ENCODE assay signal across 1 cellular context in genomic region chr15:60419752-60420151, GRCh38.
TF ChIP-seq lines count a peak whose summit lies in the region.

No MANE protein-coding gene starts in this region.

TF ChIP-seq in IMR-90, 13 proteins besides CTCF, POLR2A, EP300 and RAD21:
- TF ChIP-seq CEBPB (IDR thresholded peaks at IDR 0.05; ENCODE audit: low read depth, low read length) = no peak
- no peak for TF ChIP-seq USF2 (IDR thresholded peaks at IDR 0.05; ENCODE audit: low read depth, low read length)
- TF ChIP-seq MXI1 (IDR thresholded peaks at IDR 0.05; ENCODE audit: borderline replicate concordance, low read depth, low read length) = no peak
- no peak for TF ChIP-seq BHLHE40 (IDR thresholded peaks at IDR 0.05; ENCODE audit: low read depth, low read length)
- TF ChIP-seq ELK1 (IDR thresholded peaks at IDR 0.05; ENCODE audit: borderline replicate concordance, low read depth, low read length) = no peak
- TF ChIP-seq RCOR1 (IDR thresholded peaks at IDR 0.05; ENCODE audit: insufficient replicate concordance, low read length) = no peak
- TF ChIP-seq MAZ (IDR thresholded peaks at IDR 0.05; ENCODE audit: borderline replicate concordance, low read depth, low read length) = no peak
- no peak for TF ChIP-seq MAFK (IDR thresholded peaks at IDR 0.05; ENCODE audit: low read depth, low read length)
- TF ChIP-seq CHD1 (IDR thresholded peaks at IDR 0.05; ENCODE audit: low read depth, low read length) = no peak
- no peak for TF ChIP-seq NFE2L2 (IDR thresholded peaks at IDR 0.05; ENCODE audit: low read depth, low read length)
- no peak for TF ChIP-seq FOS (IDR thresholded peaks at IDR 0.05; ENCODE audit: low read depth, low read length)
- no peak for TF ChIP-seq RFX5 (IDR thresholded peaks at IDR 0.05; ENCODE audit: low read depth, low read length)
- TF ChIP-seq SMC3 (IDR thresholded peaks at IDR 0.05; ENCODE audit: low read depth, low read length) = no peak
